In the genomic region with DNA sequence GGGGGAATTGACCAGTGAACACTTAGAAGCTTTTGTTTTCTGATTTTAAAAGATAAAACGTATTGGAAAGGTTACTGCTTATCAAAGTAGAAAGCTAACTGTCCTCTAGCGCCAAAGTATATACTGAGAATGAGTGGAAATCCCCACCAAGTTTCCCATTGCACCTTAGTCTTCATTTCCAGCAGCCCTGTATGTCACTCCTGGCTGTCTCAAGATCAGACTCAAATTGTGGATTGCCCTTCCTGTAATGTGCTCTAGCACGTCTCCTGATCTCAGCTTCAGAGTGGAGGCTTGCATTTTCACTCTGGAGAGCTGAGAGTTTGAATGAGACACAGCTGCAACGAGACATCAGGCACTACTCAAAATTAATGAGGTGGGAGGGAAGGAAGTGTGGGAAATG, we compare ENCODE assay signal across 12 cellular contexts. TPM values are rescaled to one million over a fixed set of nuclear protein-coding genes. Genes with fewer than 3 reads are reported as not detected.
DNase-seq lines count a peak whose midpoint lies in the region; ATAC-seq, FAIRE-seq and TF ChIP-seq lines count a peak whose summit lies in the region.
"Had no signal": no experiment of that assay in that cellular context is flagged by ENCODE, and none has a peak within 500 bp of the region (broad histone marks: within the 10 kb centered on the region; RNA-seq: fewer than 3 reads in every experiment).

No MANE protein-coding gene starts in this region.

- H3K36me3 ChIP-seq in esophagus muscularis mucosa, result peaks cover 14 to 60% (median 39%) of the 10 kb centered on the region in 4 donors
- peaks cover 9 to 65% (median 61%) of the 10 kb centered on the region in 4 donors for H3K36me3 ChIP-seq in stomach

- no peaks in the 10 kb centered on the region for H3K9me3 ChIP-seq in esophagus muscularis mucosa
- H3K9me3 ChIP-seq in stomach, result no peaks in the 10 kb centered on the region

- H3K9me3 Mint-ChIP-seq in activated B cell treated with CpG ODN at 0.5 μM for 24 hours, result no peaks in the 10 kb centered on the region

- peaks cover 58% of the 10 kb centered on the region for H3K36me3 Mint-ChIP-seq in activated B cell treated with CpG ODN at 0.5 μM for 24 hours (ENCODE audit: low read depth)

- DNase-seq in GM12891 (ENCODE audit: insufficient read length, low spot score) (no peak), GM19240 (ENCODE audit: insufficient read length, low spot score) (peak; percentile 1), activated B cell treated with CpG ODN at 0.5 μM for 24 hours (no peak), esophagus muscularis mucosa (ENCODE audit: extremely low spot score) (no peak), left lobe of liver (ENCODE audit: low spot score) (no peak), stomach (no peak)
- no peak for DNase-seq in stimulated activated CD8-positive, alpha-beta memory T cell treated with anti-CD3 and anti-CD28 coated beads, Interleukin-4, amount 100 ng/mL, for 48 hours
- DNase-seq: hypothalamus, NCI-H748 treated with DMSO at 0.1 percent for 48 hours had no signal

- peaks cover 6% of the 10 kb centered on the region for H3K4me1 Mint-ChIP-seq in activated B cell treated with CpG ODN at 0.5 μM for 24 hours

- peak overlapping the region; percentile 35 for H3K27ac Mint-ChIP-seq in activated B cell treated with CpG ODN at 0.5 μM for 24 hours

- H3K4me1 ChIP-seq in esophagus muscularis mucosa (no peaks in the 10 kb centered on the region), stomach (no peaks in the 10 kb centered on the region)

- POLR2A ChIA-PET in activated B cell treated with CpG ODN at 0.5 μM for 24 hours (lab: Charles Lee), result no interaction called here

- peak; percentile 77 for ATAC-seq in HG02763 (IDR thresholded peaks at IDR 0.05; ENCODE audit: unreplicated experiment)
- no peak for ATAC-seq in activated B cell treated with CpG ODN at 0.5 μM for 24 hours (ENCODE audit: low read depth)
- ATAC-seq in left lobe of liver, result no peak

- H3K4me3 ChIP-seq in esophagus muscularis mucosa (no peak overlapping the region), stomach (no peak overlapping the region)

- no peaks in the 10 kb centered on the region for H3K27me3 Mint-ChIP-seq in activated B cell treated with CpG ODN at 0.5 μM for 24 hours

- H3K27ac ChIP-seq in esophagus muscularis mucosa (replicated peaks in 1 of 4) (no peak overlapping the region), stomach (no peak overlapping the region)

- 59% methylated on average over 4 of the region's 4 CpGs for WGBS in esophagus muscularis mucosa
- WGBS in stomach, 5 donors, result 50 to 78% (median 63%) methylated on average over 4 of the region's 4 CpGs

- TF ChIP-seq POLR2A in GM12891 (IDR thresholded peaks at IDR 0.05; ENCODE audit: low read depth, low read length), result no peak
- no peak for TF ChIP-seq POLR2A in esophagus muscularis mucosa (IDR thresholded peaks at IDR 0.05; ENCODE audit: low read depth)
- TF ChIP-seq POLR2A in stomach (IDR thresholded peaks at IDR 0.05), result no peak

- no peak for FAIRE-seq in GM12891 (lab: Jason Lieb, UNC)

- TF ChIP-seq EP300 in esophagus muscularis mucosa (IDR thresholded peaks at IDR 0.05), result no peak
- TF ChIP-seq EP300 in stomach (IDR thresholded peaks at IDR 0.05), result no peak

- TF ChIP-seq CTCF in activated B cell treated with CpG ODN at 0.5 μM for 24 hours (IDR thresholded peaks at IDR 0.05) (no peak), esophagus muscularis mucosa (IDR thresholded peaks at IDR 0.05) (no peak), stomach (IDR thresholded peaks at IDR 0.05) (no peak)

- CTCF ChIA-PET in activated B cell treated with CpG ODN at 0.5 μM for 24 hours (lab: Charles Lee), result interaction anchor here (1.9 kb wide), 1 partner anchor 414 kb away, joined by 6 read pairs; no protein-coding TSS in a partner anchor

- intact Hi-C loops in activated B cell treated with CpG ODN at 0.5 μM for 24 hours (cut with micrococcal nuclease), result no loop called here
- intact Hi-C loops in esophagus muscularis mucosa (cut with DNase I), result no loop called here
- intact Hi-C loops in stomach (cut with DNase I; ENCODE audit: low total_unique reads), result no loop called here

- H3K27me3 ChIP-seq in esophagus muscularis mucosa (no peaks in the 10 kb centered on the region), stomach (no peaks in the 10 kb centered on the region)

- H3K4me3 Mint-ChIP-seq in activated B cell treated with CpG ODN at 0.5 μM for 24 hours, result no peak overlapping the region

TF ChIP-seq in GM12891, 5 proteins besides CTCF, POLR2A, EP300 and RAD21:
- TF ChIP-seq POLR2AphosphoS5 (IDR thresholded peaks at IDR 0.05; ENCODE audit: low read depth, low read length) (0 out of 2 replicates have a peak, but pooled peaks have one; percentile 25), POU2F2 (IDR thresholded peaks at IDR 0.05; ENCODE audit: low read depth, low read length) (no peak)

RNA-seq across cellular contexts. Expression of gene MFF, which starts 26.6 kb away (rescaled TPM):
- polyA plus RNA-seq in GM12891 (2012; ENCODE audit: low read depth, missing spikeins), result 84.8 TPM
- total RNA-seq in activated B cell treated with CpG ODN at 0.5 μM for 24 hours (66.4 and 78.9 TPM in 2 replicates), esophagus muscularis mucosa (100 to 1,000 TPM; 117 to 135 (median 125) TPM), left lobe of liver (27.6 TPM), stomach (100 to 1,000 TPM in 2 of 5 donors, 10 to 100 TPM in 3; 16.8 to 322 (median 92.3) TPM)
- 10 to 100 TPM; 66.4 to 86.8 (median 80.9) TPM for polyA plus RNA-seq in stomach

RNA-seq across cellular contexts. Expression of gene TM4SF20, which starts 27.5 kb away (rescaled TPM):
- not detected for polyA plus RNA-seq in GM12891 (2012; ENCODE audit: low read depth, missing spikeins)
- total RNA-seq in activated B cell treated with CpG ODN at 0.5 μM for 24 hours (not detected in 2 replicates), esophagus muscularis mucosa (not detected), left lobe of liver (not detected), stomach (1 to 10 TPM in 1 of 5 donors, not detected in 4; 2.8 TPM)
- not detected for polyA plus RNA-seq in stomach
- total RNA-seq: activated CD8-positive, alpha-beta memory T cell treated with anti-CD3 and anti-CD28 coated beads for 36 hours; skeletal muscle tissue had no signal

RNA-seq across cellular contexts. Expression of gene SCYGR1, which starts 36.1 kb away (rescaled TPM):
- not detected for polyA plus RNA-seq in GM12891 (2012; ENCODE audit: low read depth, missing spikeins)
- total RNA-seq in activated B cell treated with CpG ODN at 0.5 μM for 24 hours, result not detected in 2 replicates
- total RNA-seq in esophagus muscularis mucosa, result not detected
- total RNA-seq in left lobe of liver, result not detected
- total RNA-seq in stomach, result not detected
- not detected for polyA plus RNA-seq in stomach
- total RNA-seq: activated CD8-positive, alpha-beta memory T cell treated with anti-CD3 and anti-CD28 coated beads for 36 hours; skeletal muscle tissue had no signal
